In genomic region chr7:130273863-130274262, GRCh38 we compare ENCODE assay signal across 1 cellular context.
TF ChIP-seq lines count a peak whose summit lies in the region.

No MANE protein-coding gene starts in this region.

TF ChIP-seq in HepG2, 621 proteins besides CTCF, POLR2A, EP300 and RAD21:
- peak; percentile 49; the same call in 1 of the 2 replicates for TF ChIP-seq BCL6 (CRISPR knock-in tag; IDR thresholded peaks at IDR 0.05)
- TF ChIP-seq ATF7-NPFF (CRISPR knock-in tag; IDR thresholded peaks at IDR 0.05; ENCODE audit: low read depth): no peak
